In the genomic region with DNA sequence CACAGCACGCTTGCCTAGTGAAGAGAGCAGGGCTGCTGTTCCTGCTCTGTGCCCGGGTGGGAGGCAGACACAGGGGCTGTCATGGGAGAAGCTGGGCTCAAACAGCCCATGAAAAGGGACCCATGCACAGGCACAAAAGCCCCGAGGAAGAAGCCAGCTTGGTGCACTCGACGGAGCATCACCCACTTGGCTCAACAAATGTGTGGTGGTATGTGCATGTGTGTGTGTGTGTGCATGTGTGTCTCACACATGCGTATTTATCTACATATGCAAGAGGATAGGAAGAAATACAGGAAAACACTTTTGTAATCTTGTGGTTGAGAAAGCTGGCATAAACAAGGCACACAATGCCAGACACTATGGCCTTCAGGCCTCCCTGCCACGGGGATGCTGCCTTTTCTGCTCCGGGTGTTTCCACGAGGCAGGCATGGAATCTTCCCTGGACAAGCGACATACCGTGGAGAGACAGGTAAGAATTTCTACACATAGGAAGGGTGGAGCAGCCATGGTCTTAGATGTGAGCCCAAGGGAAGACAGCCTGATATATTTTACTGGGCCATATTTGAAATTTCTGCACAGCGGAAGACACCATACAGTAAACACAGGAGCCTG, we compare ENCODE assay signal across 19 cellular contexts. TPM values are rescaled to one million over a fixed set of nuclear protein-coding genes. Genes with fewer than 3 reads are reported as not detected.
DNase-seq lines count a peak whose midpoint lies in the region; ATAC-seq, FAIRE-seq and TF ChIP-seq lines count a peak whose summit lies in the region.
"Had no signal": no experiment of that assay in that cellular context is flagged by ENCODE, and none has a peak within 500 bp of the region (broad histone marks: within the 10 kb centered on the region; RNA-seq: fewer than 3 reads in every experiment).

No MANE protein-coding gene starts in this region.

- no peaks in the 10 kb centered on the region for H3K9me3 Mint-ChIP-seq in activated naive CD4-positive, alpha-beta T cell treated with anti-CD3 and anti-CD28 coated beads, Interleukin-2, amount 10 ng/mL, durations not matched to agents 7 days and 5 days
- no peaks in the 10 kb centered on the region for H3K9me3 Mint-ChIP-seq in activated CD8-positive, alpha-beta T cell treated with anti-CD3 and anti-CD28 coated beads, Interleukin-2, amount 10 ng/mL, durations not matched to agents 7 days and 5 days (ENCODE audit: insufficient read depth)
- no peaks in the 10 kb centered on the region for H3K9me3 Mint-ChIP-seq in HFFc6
- H3K9me3 Mint-ChIP-seq: WTC11 had no signal

- CTCF ChIA-PET in activated naive CD4-positive, alpha-beta T cell treated with anti-CD3 and anti-CD28 coated beads, Interleukin-2, amount 10 ng/mL, durations not matched to agents 7 days and 5 days (lab: Charles Lee): interaction anchor here (1.0 to 3.4 kb wide), 4 partner anchors 13 to 83 kb away, joined by 3 to 18 read pairs (median 6); no protein-coding TSS in a partner anchor
- CTCF ChIA-PET in activated CD8-positive, alpha-beta T cell treated with anti-CD3 and anti-CD28 coated beads, Interleukin-2, amount 10 ng/mL, durations not matched to agents 7 days and 5 days (lab: Charles Lee): interaction anchor here (1.0 to 6.2 kb wide), 4 partner anchors 10 to 83 kb away, joined by 3 to 28 read pairs (median 6); no protein-coding TSS in a partner anchor

- WGBS in adrenal gland, 4 donors: 84 to 87% (median 86%) methylated on average over 12 of the region's 12 CpGs

- peaks cover 41% of the 10 kb centered on the region for H3K27me3 Mint-ChIP-seq in activated naive CD4-positive, alpha-beta T cell treated with anti-CD3 and anti-CD28 coated beads, Interleukin-2, amount 10 ng/mL, durations not matched to agents 7 days and 5 days
- H3K27me3 Mint-ChIP-seq in activated CD8-positive, alpha-beta T cell treated with anti-CD3 and anti-CD28 coated beads, Interleukin-2, amount 10 ng/mL, durations not matched to agents 7 days and 5 days (ENCODE audit: low read depth): no peaks in the 10 kb centered on the region
- H3K27me3 Mint-ChIP-seq in HFFc6 (ENCODE audit: insufficient read depth): peaks cover 58% of the 10 kb centered on the region

- H3K36me3 Mint-ChIP-seq in activated naive CD4-positive, alpha-beta T cell treated with anti-CD3 and anti-CD28 coated beads, Interleukin-2, amount 10 ng/mL, durations not matched to agents 7 days and 5 days: no peaks in the 10 kb centered on the region
- no peaks in the 10 kb centered on the region for H3K36me3 Mint-ChIP-seq in activated CD8-positive, alpha-beta T cell treated with anti-CD3 and anti-CD28 coated beads, Interleukin-2, amount 10 ng/mL, durations not matched to agents 7 days and 5 days (ENCODE audit: low read depth)
- H3K36me3 Mint-ChIP-seq in HFFc6 (ENCODE audit: low read depth): no peaks in the 10 kb centered on the region
- H3K36me3 Mint-ChIP-seq: WTC11 had no signal

- POLR2A ChIA-PET in activated CD8-positive, alpha-beta T cell treated with anti-CD3 and anti-CD28 coated beads, Interleukin-2, amount 10 ng/mL, durations not matched to agents 7 days and 5 days (lab: Charles Lee): interaction anchor here (0.8 kb wide), 1 partner anchor 21 kb away, joined by 3 read pairs; no protein-coding TSS in a partner anchor

- H3K27ac Mint-ChIP-seq in activated naive CD4-positive, alpha-beta T cell treated with anti-CD3 and anti-CD28 coated beads, Interleukin-2, amount 10 ng/mL, durations not matched to agents 7 days and 5 days: no peak overlapping the region
- peak overlapping the region; percentile 32 for H3K27ac Mint-ChIP-seq in activated CD8-positive, alpha-beta T cell treated with anti-CD3 and anti-CD28 coated beads, Interleukin-2, amount 10 ng/mL, durations not matched to agents 7 days and 5 days
- no peak overlapping the region for H3K27ac Mint-ChIP-seq in HFFc6
- H3K27ac Mint-ChIP-seq: WTC11 had no signal

- H3K4me3 ChIP-seq in kidney (ENCODE audit: low read length in 2 of 2): no peak overlapping the region
- H3K4me3 ChIP-seq in upper lobe of right lung: no peak overlapping the region
- H3K4me3 ChIP-seq in adrenal gland: no peak overlapping the region
- H3K4me3 ChIP-seq: cardiac muscle cell, uterus had no signal

- FAIRE-seq in kidney (lab: Jason Lieb, UNC): no peak

- H3K27me3 ChIP-seq in upper lobe of right lung: no peaks in the 10 kb centered on the region
- H3K27me3 ChIP-seq in adrenal gland: no peaks in the 10 kb centered on the region
- H3K27me3 ChIP-seq: cardiac muscle cell, stomach, uterus had no signal

- DNase-seq in activated naive CD4-positive, alpha-beta T cell treated with anti-CD3 and anti-CD28 coated beads, Interleukin-2, amount 10 ng/mL, durations not matched to agents 7 days and 5 days: peak; percentile 5
- no peak for DNase-seq in activated naive CD4-positive, alpha-beta T cell (lab: John Stamatoyannopoulos, UW)
- no peak for DNase-seq in activated CD8-positive, alpha-beta T cell treated with anti-CD3 and anti-CD28 coated beads, Interleukin-2, amount 10 ng/mL, durations not matched to agents 7 days and 5 days
- DNase-seq in kidney (peak; percentile 32), upper lobe of right lung (no peak), adrenal gland (no peak), HFFc6 (no peak), NCI-H510A (lab: John Stamatoyannopoulos, UW) (no peak)
- DNase-seq: HCEC 1CT, left ventricle myocardium superior, NCI-H187 treated with DMSO at 0.1 percent for 48 hours, NCI-H446 treated with DMSO at 0.1 percent for 48 hours, stomach, uterus had no signal

- H3K36me3 ChIP-seq in kidney (ENCODE audit: control insufficient read depth in 1 of 2, insufficient read depth in 2 of 2, low read length in 2 of 2): no peaks in the 10 kb centered on the region
- H3K36me3 ChIP-seq in upper lobe of right lung: no peaks in the 10 kb centered on the region
- H3K36me3 ChIP-seq in adrenal gland (replicated peaks in 1 of 2): no peaks in the 10 kb centered on the region
- H3K36me3 ChIP-seq: cardiac muscle cell, stomach, uterus had no signal

- TF ChIP-seq CTCF in kidney (IDR thresholded peaks at IDR 0.05; ENCODE audit: borderline replicate concordance, extremely low read depth, insufficient read depth) (no peak), upper lobe of right lung (IDR thresholded peaks at IDR 0.05) (no peak), adrenal gland (IDR thresholded peaks at IDR 0.05) (no peak), HFFc6 (IDR thresholded peaks at IDR 0.05) (no peak)

- intact Hi-C loops in kidney (cut with DNase I) (no loop called here), upper lobe of right lung (cut with DNase I) (no loop called here), adrenal gland (cut with DNase I) (no loop called here)

- peaks cover 18% of the 10 kb centered on the region for H3K4me1 Mint-ChIP-seq in activated naive CD4-positive, alpha-beta T cell treated with anti-CD3 and anti-CD28 coated beads, Interleukin-2, amount 10 ng/mL, durations not matched to agents 7 days and 5 days
- peaks cover 37% of the 10 kb centered on the region for H3K4me1 Mint-ChIP-seq in activated CD8-positive, alpha-beta T cell treated with anti-CD3 and anti-CD28 coated beads, Interleukin-2, amount 10 ng/mL, durations not matched to agents 7 days and 5 days (ENCODE audit: low read depth)
- H3K4me1 Mint-ChIP-seq in HFFc6 (ENCODE audit: low read depth): no peaks in the 10 kb centered on the region

- H3K27ac ChIP-seq in kidney (ENCODE audit: low read depth in 2 of 2, low read length in 2 of 2) (no peak overlapping the region), upper lobe of right lung (no peak overlapping the region), adrenal gland (no peak overlapping the region)
- H3K27ac ChIP-seq: cardiac muscle cell, uterus had no signal

- no peak overlapping the region for H3K4me3 Mint-ChIP-seq in activated naive CD4-positive, alpha-beta T cell treated with anti-CD3 and anti-CD28 coated beads, Interleukin-2, amount 10 ng/mL, durations not matched to agents 7 days and 5 days
- H3K4me3 Mint-ChIP-seq in activated CD8-positive, alpha-beta T cell treated with anti-CD3 and anti-CD28 coated beads, Interleukin-2, amount 10 ng/mL, durations not matched to agents 7 days and 5 days: no peak overlapping the region
- no peak overlapping the region for H3K4me3 Mint-ChIP-seq in HFFc6
- H3K4me3 Mint-ChIP-seq: WTC11 had no signal

- no peak overlapping the region for H3K9ac ChIP-seq in kidney (ENCODE audit: low read length in 2 of 2)

- no peaks in the 10 kb centered on the region for H3K4me1 ChIP-seq in kidney (ENCODE audit: control insufficient read depth in 1 of 2, insufficient read depth in 1 of 2, low read depth in 1 of 2, low read length in 2 of 2)
- peaks cover 3% of the 10 kb centered on the region for H3K4me1 ChIP-seq in upper lobe of right lung
- H3K4me1 ChIP-seq in adrenal gland (replicated peaks in 1 of 2): no peaks in the 10 kb centered on the region
- H3K4me1 ChIP-seq: uterus had no signal

- no peak for TF ChIP-seq POLR2A in adrenal gland (IDR thresholded peaks at IDR 0.05)

- no peak for ATAC-seq in activated CD8-positive, alpha-beta T cell treated with anti-CD3 and anti-CD28 coated beads, Interleukin-2, amount 10 ng/mL, durations not matched to agents 7 days and 5 days
- ATAC-seq in upper lobe of right lung: peak; percentile 6
- ATAC-seq: esophagus mucosa, left ventricle myocardium superior, right cardiac atrium, WTC11 had no signal

- no peaks in the 10 kb centered on the region for H3K9me3 ChIP-seq in kidney (ENCODE audit: control insufficient read depth in 1 of 2, low read length in 2 of 2)
- H3K9me3 ChIP-seq in upper lobe of right lung: no peaks in the 10 kb centered on the region
- no peaks in the 10 kb centered on the region for H3K9me3 ChIP-seq in adrenal gland (replicated peaks in 1 of 3)
- H3K9me3 ChIP-seq: stomach, uterus had no signal

RNA-seq across cellular contexts. Expression of a gene that starts 4.9 kb away (rescaled TPM):
- not detected for total RNA-seq in activated CD8-positive, alpha-beta T cell treated with anti-CD3 and anti-CD28 coated beads, Interleukin-2, amount 10 ng/mL, durations not matched to agents 7 days and 5 days
- total RNA-seq in kidney: 1.2 TPM
- not detected for polyA plus RNA-seq in kidney (ENCODE audit: insufficient read depth, low read depth, low replicate concordance)
- 9.0 TPM for total RNA-seq in upper lobe of right lung
- under 1 TPM in 4 of 8 donors, not detected in 4; 0.28 to 0.95 (median 0.54) TPM for total RNA-seq in adrenal gland
- polyA plus RNA-seq in adrenal gland: under 1 TPM; 0.27 to 0.72 (median 0.48) TPM
- total RNA-seq in HFFc6 (2021; fragmentation: NEBNext Ultra II Directional; extraction: Animal tissue kit (Norgen Biotek cat#: 25700)): not detected
- total RNA-seq: cardiac muscle cell, osteoblast, uterus, WTC11 had no signal
- polyA plus RNA-seq: cardiac muscle cell had no signal

RNA-seq across cellular contexts. Expression of a gene that starts 29.7 kb away (rescaled TPM):
- total RNA-seq in activated CD8-positive, alpha-beta T cell treated with anti-CD3 and anti-CD28 coated beads, Interleukin-2, amount 10 ng/mL, durations not matched to agents 7 days and 5 days: 10 to 100 TPM; 12.1 to 13.3 TPM
- total RNA-seq in kidney: 2.7 TPM
- polyA plus RNA-seq in kidney (ENCODE audit: insufficient read depth, low read depth, low replicate concordance): 1.0 TPM
- total RNA-seq in upper lobe of right lung: 0.52 TPM
- total RNA-seq in adrenal gland: 1 to 10 TPM in 6 of 8 donors, under 1 TPM in 1, not detected in 1; 0.74 to 2.4 (median 1.5) TPM
- 1 to 10 TPM in 2 of 3 donors, under 1 TPM in 1; 0.32 to 2.8 (median 1.0) TPM for polyA plus RNA-seq in adrenal gland
- total RNA-seq in HFFc6 (2021; fragmentation: NEBNext Ultra II Directional; extraction: Animal tissue kit (Norgen Biotek cat#: 25700)): 10 to 100 TPM; 14.9 to 44.2 (median 39.4) TPM

Comparison
In these comparisons a context has a peak if more than half of its experiments do, and no peak if none do; other contexts are left out.
1. DNase-seq: peak in activated naive CD4-positive, alpha-beta T cell treated with anti-CD3 and anti-CD28 coated beads, Interleukin-2, amount 10 ng/mL, durations not matched to agents 7 days and 5 days (single experiment) and kidney (single experiment); none in activated naive CD4-positive, alpha-beta T cell (0 of 4), activated CD8-positive, alpha-beta T cell treated with anti-CD3 and anti-CD28 coated beads, Interleukin-2, amount 10 ng/mL, durations not matched to agents 7 days and 5 days (single experiment), upper lobe of right lung (single experiment), adrenal gland (0 of 7), HFFc6 (single experiment) and NCI-H510A (single experiment).